27 cellular contexts compared by ENCODE assay signal in genomic region chr7:70635633-70636032, GRCh38.
"Had no signal": no experiment of that assay in that cellular context is flagged by ENCODE, and none has a peak within 500 bp of the region (broad histone marks: within the 10 kb centered on the region; RNA-seq: fewer than 3 reads in every experiment).

No MANE protein-coding gene starts in this region.

- H3K27me3 Mint-ChIP-seq: activated CD4-positive, alpha-beta memory T cell treated with anti-CD3 and anti-CD28 coated beads for 36 hours; activated CD4-positive, alpha-beta T cell treated with anti-CD3 and anti-CD28 coated beads, Interleukin-2, amount 10 ng/mL, durations not matched to agents 7 days and 5 days; activated naive CD4-positive, alpha-beta T cell treated with anti-CD3 and anti-CD28 coated beads, Interleukin-2, amount 50 U/mL, for 24 hours; T-cell had no signal

- H3K9me3 Mint-ChIP-seq: activated CD4-positive, alpha-beta memory T cell treated with anti-CD3 and anti-CD28 coated beads for 36 hours; activated CD4-positive, alpha-beta T cell treated with anti-CD3 and anti-CD28 coated beads, Interleukin-2, amount 10 ng/mL, durations not matched to agents 7 days and 5 days; activated naive CD4-positive, alpha-beta T cell treated with anti-CD3 and anti-CD28 coated beads, Interleukin-2, amount 50 U/mL, for 24 hours; T-cell had no signal

- H3K4me3 Mint-ChIP-seq: activated CD4-positive, alpha-beta memory T cell treated with anti-CD3 and anti-CD28 coated beads for 36 hours; activated CD4-positive, alpha-beta T cell treated with anti-CD3 and anti-CD28 coated beads, Interleukin-2, amount 10 ng/mL, durations not matched to agents 7 days and 5 days; activated naive CD4-positive, alpha-beta T cell treated with anti-CD3 and anti-CD28 coated beads, Interleukin-2, amount 50 U/mL, for 24 hours; T-cell had no signal

- H3K9me3 ChIP-seq: body of pancreas had no signal

- H3K4me3 ChIP-seq: body of pancreas, SK-N-MC had no signal

- H3K36me3 Mint-ChIP-seq: activated CD4-positive, alpha-beta memory T cell treated with anti-CD3 and anti-CD28 coated beads for 36 hours; activated naive CD4-positive, alpha-beta T cell treated with anti-CD3 and anti-CD28 coated beads, Interleukin-2, amount 50 U/mL, for 24 hours; T-cell had no signal

- H3K27me3 ChIP-seq: body of pancreas had no signal

- H3K4me1 ChIP-seq: body of pancreas had no signal

- H3K27ac Mint-ChIP-seq: activated CD4-positive, alpha-beta memory T cell treated with anti-CD3 and anti-CD28 coated beads for 36 hours; activated CD4-positive, alpha-beta T cell treated with anti-CD3 and anti-CD28 coated beads, Interleukin-2, amount 10 ng/mL, durations not matched to agents 7 days and 5 days; activated naive CD4-positive, alpha-beta T cell treated with anti-CD3 and anti-CD28 coated beads, Interleukin-2, amount 50 U/mL, for 24 hours; T-cell had no signal

- FAIRE-seq: bronchial epithelial cell, TTC549 had no signal

- H3K4me1 Mint-ChIP-seq: activated CD4-positive, alpha-beta T cell treated with anti-CD3 and anti-CD28 coated beads, Interleukin-2, amount 10 ng/mL, durations not matched to agents 7 days and 5 days; activated naive CD4-positive, alpha-beta T cell treated with anti-CD3 and anti-CD28 coated beads, Interleukin-2, amount 50 U/mL, for 24 hours had no signal

- DNase-seq: activated CD4-positive, alpha-beta memory T cell treated with anti-CD3 and anti-CD28 coated beads for 36 hours; activated CD4-positive, alpha-beta T cell treated with anti-CD3 and anti-CD28 coated beads, Interleukin-2, amount 10 ng/mL, durations not matched to agents 7 days and 5 days; activated CD4-positive, CD25-positive, alpha-beta regulatory T cell; activated CD8-positive, alpha-beta memory T cell treated with anti-CD3 and anti-CD28 coated beads, Interleukin-2, amount 50 U/mL, for 4 hours; activated effector memory CD4-positive, alpha-beta T cell treated with Interleukin-2 at 50 U/mL for 16 hours; activated naive CD4-positive, alpha-beta T cell; aorta; body of pancreas; NCI-H1048; NCI-H146; NCI-H187 treated with DMSO at 0.1 percent for 48 hours; NCI-H2081 treated with DMSO at 0.1 percent for 48 hours; NCI-H446 treated with DMSO at 0.1 percent for 48 hours; NCI-H524 treated with DMSO at 0.1 percent for 48 hours; NCI-H748 treated with DMSO at 0.1 percent for 48 hours; NK-92 treated with Interleukin-12 subunit alpha and Interleukin-12 subunit beta, amount 100 ng/mL, for 24 hours; OCI-M1; RPMI8226; T-cell; T-helper 2 cell; T1000 had no signal

- H3K27ac ChIP-seq: body of pancreas, SK-N-MC had no signal

- ATAC-seq: body of pancreas, Panc1, Right ventricle myocardium inferior had no signal
